In genomic region chr5:83172655-83173054, GRCh38 we compare ENCODE assay signal across 18 cellular contexts.
"Had no signal": no experiment of that assay in that cellular context is flagged by ENCODE, and none has a peak within 500 bp of the region (broad histone marks: within the 10 kb centered on the region; RNA-seq: fewer than 3 reads in every experiment).

No MANE protein-coding gene starts in this region.

- H3K9me3 ChIP-seq: esophagus squamous epithelium, mucosa of descending colon, right atrium auricular region, SK-N-SH, thoracic aorta had no signal

- H3K4me2 ChIP-seq: SK-N-SH had no signal

- H3K9ac ChIP-seq: SK-N-SH had no signal

- DNase-seq: activated CD4-positive, alpha-beta T cell treated with anti-CD3 and anti-CD28 coated beads, Interleukin-2, amount 50 U/mL, for 1 hour; activated naive CD4-positive, alpha-beta T cell treated with anti-CD3 and anti-CD28 coated beads, Interleukin-2, amount 10 ng/mL, durations not matched to agents 7 days and 5 days; activated T-cell treated with anti-CD3 and anti-CD28 coated beads for 4 hours; esophagus squamous epithelium; islet precursor cell; mammary epithelial cell; mucosa of descending colon; naive thymus-derived CD4-positive, alpha-beta T cell; posterior cingulate gyrus; SK-N-SH; stimulated activated CD4-positive, alpha-beta T cell treated with anti-CD3 and anti-CD28 coated beads, Interleukin-15, amount 100 ng/mL, for 24 hours; stimulated activated CD4-positive, alpha-beta T cell treated with anti-CD3 and anti-CD28 coated beads, Interleukin-4, amount 100 ng/mL, for 24 hours; stimulated activated CD8-positive, alpha-beta memory T cell treated with anti-CD3 and anti-CD28 coated beads, Interleukin-4, amount 100 ng/mL, for 48 hours; T-cell; T-helper 9 cell had no signal

- H3K36me3 ChIP-seq: cardiac muscle cell, esophagus squamous epithelium, right atrium auricular region, thoracic aorta had no signal

- H3K27ac ChIP-seq: cardiac muscle cell, esophagus squamous epithelium, thoracic aorta had no signal

- H3K4me3 ChIP-seq: cardiac muscle cell, esophagus squamous epithelium, mucosa of descending colon, right atrium auricular region, thoracic aorta had no signal

- H3K4me1 ChIP-seq: esophagus squamous epithelium, right atrium auricular region had no signal

- H3K27me3 ChIP-seq: cardiac muscle cell, esophagus squamous epithelium, right atrium auricular region had no signal
